Comparison of ENCODE assay signal across 8 cellular contexts in the genomic region with DNA sequence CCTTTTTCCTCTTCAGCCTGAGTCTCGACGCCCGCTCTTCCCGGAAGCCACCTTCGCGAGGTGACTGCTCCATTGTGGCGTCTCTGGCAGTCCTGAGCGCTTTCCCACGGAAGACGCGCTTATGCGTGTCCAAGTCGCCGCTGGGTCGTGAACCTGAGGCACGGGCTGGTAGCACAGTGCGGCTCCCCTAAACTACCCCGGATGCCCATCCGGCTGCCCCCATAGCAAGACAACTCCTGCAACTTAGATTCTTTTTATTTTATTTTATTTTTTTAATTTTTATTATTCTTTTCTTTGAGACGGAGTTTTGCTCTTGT. TPM values are rescaled to one million over a fixed set of nuclear protein-coding genes. Genes with fewer than 3 reads are reported as not detected.
DNase-seq lines count a peak whose midpoint lies in the region; ATAC-seq lines count a peak whose summit lies in the region.

No MANE protein-coding gene starts in this region.

- H3K4me2 ChIP-seq in BLaER1 treated with 17β-estradiol and CSF1 and Interleukin-3, amounts not matched to agents 10 nM and 100 nM, result peak overlapping the region; percentile 83 to 97 (median 91)

- H3K4me3 Mint-ChIP-seq in central memory CD8-positive, alpha-beta T cell, result peak overlapping the region; percentile 97
- peak overlapping the region; percentile 87 to 96 (median 94) for H3K4me3 Mint-ChIP-seq in naive B cell

- H3K9me3 ChIP-seq in BLaER1 treated with 17β-estradiol and CSF1 and Interleukin-3, amounts not matched to agents 10 nM and 100 nM (replicated peaks in 1 of 11), result peaks cover 0 to 16% (median 7%) of the 10 kb centered on the region in 11 experiments; a peak in 13 of 22 replicates

- H3K36me3 ChIP-seq in BLaER1 treated with 17β-estradiol and CSF1 and Interleukin-3, amounts not matched to agents 10 nM and 100 nM, result no peaks in the 10 kb centered on the region

- H3K4me1 Mint-ChIP-seq in central memory CD8-positive, alpha-beta T cell, result peaks cover 26% of the 10 kb centered on the region
- peaks cover 31 to 50% (median 38%) of the 10 kb centered on the region in 3 donors for H3K4me1 Mint-ChIP-seq in naive B cell

- H3K9me3 Mint-ChIP-seq in central memory CD8-positive, alpha-beta T cell, result no peaks in the 10 kb centered on the region
- H3K9me3 Mint-ChIP-seq in naive B cell, result no peaks in the 10 kb centered on the region

- peaks cover 0 to 16% (median 0%) of the 10 kb centered on the region in 11 experiments; a peak in 4 of 22 replicates for H4K20me1 ChIP-seq in BLaER1 treated with 17β-estradiol and CSF1 and Interleukin-3, amounts not matched to agents 10 nM and 100 nM

- ATAC-seq in HG03095 (IDR thresholded peaks at IDR 0.05; ENCODE audit: unreplicated experiment) (peak; percentile 24), naive B cell (ENCODE audit: low read depth in 2 of 2) (peak in 1 of 2 donors; percentile 0)
- ATAC-seq in central memory CD8-positive, alpha-beta T cell (replicated peaks; ENCODE audit: extremely low read depth, poor library complexity, severe bottlenecking), result peak; percentile 4

- H3K4me3 ChIP-seq in BLaER1 treated with 17β-estradiol and CSF1 and Interleukin-3, amounts not matched to agents 10 nM and 100 nM, result peak overlapping the region; percentile 55 to 70 (median 62)

- peaks cover 29% of the 10 kb centered on the region for H3K36me3 Mint-ChIP-seq in central memory CD8-positive, alpha-beta T cell (ENCODE audit: insufficient read depth)
- no peaks in the 10 kb centered on the region for H3K36me3 Mint-ChIP-seq in naive B cell

- H3K27ac Mint-ChIP-seq in central memory CD8-positive, alpha-beta T cell (ENCODE audit: low read depth), result peak overlapping the region; percentile 97
- peak overlapping the region in 1 of 6 donors; percentile 68 for H3K27ac Mint-ChIP-seq in naive B cell

- peak overlapping the region; percentile 67 to 82 (median 77) for H3K9ac ChIP-seq in BLaER1 treated with 17β-estradiol and CSF1 and Interleukin-3, amounts not matched to agents 10 nM and 100 nM

- no peaks in the 10 kb centered on the region for H3K27me3 ChIP-seq in BLaER1 treated with 17β-estradiol and CSF1 and Interleukin-3, amounts not matched to agents 10 nM and 100 nM

- DNase-seq in central memory CD8-positive, alpha-beta T cell (ENCODE audit: low spot score in 2 of 2), result no peak
- DNase-seq in naive B cell (no peak), NOMO-1 treated with dmso at 0.1 percent for 144 hours (lab: John Stamatoyannopoulos, UW; ENCODE audit: unreplicated experiment) (no peak), nucleus accumbens (lab: John Stamatoyannopoulos, UW) (no peak), superior temporal gyrus (ENCODE audit: extremely low spot score) (no peak), amygdala (lab: John Stamatoyannopoulos, UW) (no peak)

- H3K27ac ChIP-seq in BLaER1 treated with 17β-estradiol and CSF1 and Interleukin-3, amounts not matched to agents 10 nM and 100 nM, result peak overlapping the region; percentile 47 to 87 (median 78); a peak in 21 of 22 replicates

- H3K27me3 Mint-ChIP-seq in central memory CD8-positive, alpha-beta T cell, result no peaks in the 10 kb centered on the region
- no peaks in the 10 kb centered on the region for H3K27me3 Mint-ChIP-seq in naive B cell

- peaks cover 43 to 63% (median 53%) of the 10 kb centered on the region in 10 experiments for H3K4me1 ChIP-seq in BLaER1 treated with 17β-estradiol and CSF1 and Interleukin-3, amounts not matched to agents 10 nM and 100 nM

RNA-seq across cellular contexts. Expression of a gene that starts 2.1 kb away (rescaled TPM):
- 1 to 10 TPM in 2 of 6 donors, under 1 TPM in 3, not detected in 1; 0.32 to 2.8 (median 0.87) TPM for polyA plus RNA-seq in naive B cell (ENCODE audit: low read depth in 6 of 6)

RNA-seq across cellular contexts. Expression of a gene that starts 7.2 kb away (rescaled TPM):
- polyA plus RNA-seq in naive B cell (ENCODE audit: low read depth in 6 of 6), result 1 to 10 TPM in 5 of 6 donors, not detected in 1; 4.3 to 9.8 (median 5.8) TPM

RNA-seq across cellular contexts. Expression of a gene that starts 26.3 kb away (rescaled TPM):
- polyA plus RNA-seq in naive B cell (ENCODE audit: low read depth in 6 of 6), result 10 to 100 TPM in 5 of 6 donors, 1 to 10 TPM in 1; 6.5 to 16.4 (median 13.5) TPM
